In the genomic region with DNA sequence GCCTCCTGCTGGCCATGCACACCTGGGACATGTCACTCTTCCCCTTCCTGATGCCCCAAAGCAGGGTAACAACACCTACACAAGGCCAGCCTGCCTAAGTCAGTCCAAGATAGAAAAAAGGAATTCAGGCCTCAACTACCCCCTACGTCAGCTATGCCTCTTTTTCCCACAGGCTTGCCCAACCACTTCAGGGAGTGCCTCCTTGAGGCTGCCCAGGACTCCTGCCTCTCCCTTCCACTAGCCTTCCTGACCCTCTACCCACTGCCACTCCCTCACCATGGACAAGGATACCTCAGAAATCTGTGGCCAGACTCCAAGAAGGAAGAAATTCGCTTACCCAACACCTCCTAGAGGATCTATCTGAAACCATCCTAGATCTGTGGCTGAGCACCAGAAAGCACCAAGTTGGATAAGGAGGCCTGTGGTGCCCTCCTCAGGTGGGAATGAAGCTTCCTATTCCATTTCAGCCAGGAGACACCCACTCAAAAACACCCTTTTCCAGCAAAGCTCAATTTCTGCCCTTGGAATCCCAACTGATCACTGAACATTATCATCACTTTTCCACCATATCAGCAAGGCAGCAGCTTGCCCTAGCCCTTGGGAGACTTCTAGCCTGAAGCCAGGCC, we compare ENCODE assay signal across 8 cellular contexts. TPM values are rescaled to one million over a fixed set of nuclear protein-coding genes. Genes with fewer than 3 reads are reported as not detected.
A peak's percentile ranks its signal among the peaks of the same experiment; 100 is the strongest.
DNase-seq lines count a peak whose midpoint lies in the region; ATAC-seq, FAIRE-seq and TF ChIP-seq lines count a peak whose summit lies in the region.

No MANE protein-coding gene starts in this region.

- ATAC-seq in pancreas (no peak), GM21515 (IDR thresholded peaks at IDR 0.05; ENCODE audit: unreplicated experiment) (no peak), HG03025 (IDR thresholded peaks at IDR 0.05; ENCODE audit: low FRiP score, unreplicated experiment) (no peak)

- 40 to 69% methylated on average over 2 of the region's 2 CpGs for WGBS in pancreas, 2 donors

- H4K20me1 ChIP-seq in OCI-LY3 (ENCODE audit: insufficient read depth, low read length): peaks cover 39% of the 10 kb centered on the region

- H3K9me3 ChIP-seq in OCI-LY3 (ENCODE audit: insufficient read depth, low read length) (no peaks in the 10 kb centered on the region), pancreas (no peaks in the 10 kb centered on the region)

- H3K27ac ChIP-seq in OCI-LY3 (ENCODE audit: low read length) (no peak overlapping the region), pancreas (no peak overlapping the region)

- H3K9ac ChIP-seq in OCI-LY3 (ENCODE audit: low read length): peak overlapping the region; percentile 99

- DNase-seq in ELR (ENCODE audit: low read depth) (peak; percentile 10), epithelial cell of proximal tubule (ENCODE audit: low read depth) (no peak), pancreas (no peak), AML-193 (lab: John Stamatoyannopoulos, UW) (no peak), NCI-H1092 treated with DMSO at 0.1 percent for 48 hours (lab: John Stamatoyannopoulos, UW) (no peak)

- peaks cover 23% of the 10 kb centered on the region for H3K4me1 ChIP-seq in OCI-LY3 (ENCODE audit: low read length)
- H3K4me1 ChIP-seq in pancreas: peaks cover 11 to 17% (median 14%) of the 10 kb centered on the region in 3 donors

- H3K36me3 ChIP-seq in OCI-LY3 (replicated peaks; ENCODE audit: low read depth, low read length) (peaks cover 16% of the 10 kb centered on the region), pancreas (peaks cover 0 to 19% (median 2%) of the 10 kb centered on the region in 3 donors)

- no peak for FAIRE-seq in pancreas (lab: Jason Lieb, UNC)

- intact Hi-C loops in pancreas (cut with DNase I): no loop called here

- peak overlapping the region; percentile 87 for H3K4me2 ChIP-seq in OCI-LY3 (ENCODE audit: low read length)

- no peaks in the 10 kb centered on the region for H3K27me3 ChIP-seq in OCI-LY3 (ENCODE audit: low read depth, low read length)
- H3K27me3 ChIP-seq in pancreas: no peaks in the 10 kb centered on the region

- H3K79me2 ChIP-seq in OCI-LY3 (ENCODE audit: low read length): peaks cover 60% of the 10 kb centered on the region

- H2AFZ ChIP-seq in OCI-LY3 (ENCODE audit: low read depth, low read length): no peak overlapping the region

- TF ChIP-seq CTCF in OCI-LY3 (IDR thresholded peaks at IDR 0.05; ENCODE audit: low read depth, low read length): no peak
- peak; percentile 14 for TF ChIP-seq CTCF in epithelial cell of proximal tubule (conservative IDR thresholded peaks at IDR 0.05; ENCODE audit: low read depth, low read length)
- TF ChIP-seq CTCF in pancreas (IDR thresholded peaks at IDR 0.05): no peak

- H3K4me3 ChIP-seq in OCI-LY3 (ENCODE audit: low read length): peak overlapping the region; percentile 100
- H3K4me3 ChIP-seq in epithelial cell of proximal tubule (ENCODE audit: low read depth, low read length): peak overlapping the region; percentile 91
- H3K4me3 ChIP-seq in pancreas: peak overlapping the region in 3 of 4 donors; percentile 86 to 98 (median 90)

RNA-seq across cellular contexts. Expression of a gene that starts 1.8 kb away (rescaled TPM):
- total RNA-seq in epithelial cell of proximal tubule (39.2 and 60.0 TPM in 2 replicates), pancreas (10 to 100 TPM; 26.8 to 70.5 (median 47.5) TPM)
- 10 to 100 TPM; 31.4 to 36.4 TPM for polyA plus RNA-seq in pancreas

RNA-seq across cellular contexts. Expression of a gene that starts 58.2 kb away (rescaled TPM):
- 3.9 and 4.5 TPM in 2 replicates for total RNA-seq in epithelial cell of proximal tubule
- total RNA-seq in pancreas: 10 to 100 TPM in 2 of 6 donors, 1 to 10 TPM in 4; 7.5 to 12.5 (median 8.8) TPM
- polyA plus RNA-seq in pancreas: 10 to 100 TPM; 10.2 to 13.2 TPM
